In the genomic region with DNA sequence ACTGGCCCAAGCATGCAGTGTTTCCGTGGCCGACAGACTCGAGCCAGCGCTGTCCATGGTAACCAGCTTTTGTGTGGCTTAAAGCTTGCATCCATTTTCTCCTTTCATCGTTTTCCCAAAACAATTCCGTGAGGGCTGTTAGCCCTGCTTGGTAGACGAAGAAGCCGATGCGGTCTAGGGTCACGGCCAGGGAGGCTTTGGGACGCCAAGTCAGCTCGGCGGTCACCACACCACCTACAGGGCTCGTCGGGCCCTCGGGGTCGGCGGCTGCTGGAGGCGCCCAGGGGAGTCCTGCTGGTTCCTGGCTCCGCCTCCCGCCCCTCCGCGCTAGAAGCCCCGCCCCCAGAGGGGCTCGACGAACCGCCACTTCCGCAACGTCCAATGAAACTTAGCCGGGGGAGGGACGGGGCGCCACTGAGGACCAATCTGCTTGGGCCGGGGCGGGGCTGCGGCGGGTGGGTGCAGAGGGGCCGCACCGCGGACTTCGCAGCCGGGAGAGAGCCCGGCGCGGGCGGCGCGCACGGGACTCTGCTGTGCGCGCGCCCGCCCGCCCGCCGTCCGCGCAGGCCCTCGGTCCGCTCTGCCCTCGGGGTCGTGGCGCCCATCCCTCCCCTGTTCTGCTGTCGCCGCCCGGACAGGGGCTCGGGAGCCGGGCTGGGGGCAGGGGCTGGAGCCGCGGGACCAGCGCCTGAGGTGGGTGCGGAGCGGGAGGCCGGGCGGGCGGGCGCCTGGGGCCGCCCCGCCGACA, we compare ENCODE assay signal across 8 cellular contexts. TPM values are rescaled to one million over a fixed set of nuclear protein-coding genes. Genes with fewer than 3 reads are reported as not detected.
DNase-seq lines count a peak whose midpoint lies in the region; ATAC-seq and TF ChIP-seq lines count a peak whose summit lies in the region.

TSS of gene TIGD3 (plus strand) at position 487 of the 748 bp plus-strand sequence. CDS start 1,058 bp downstream, outside the sequence.

- H3K27ac ChIP-seq in PC-3 (ENCODE audit: low read length) (no peak within 1 kb of the TSS), muscle layer of duodenum (ENCODE audit: low read length) (peak within 1 kb of the TSS; percentile 51)

- H3K4me2 ChIP-seq in PC-3 (ENCODE audit: low read length): peak within 1 kb of the TSS; percentile 91

- no peaks in the 10 kb centered on the region for H3K9me2 ChIP-seq in PC-3 (replicated peaks; ENCODE audit: low read length)

- peak; percentile 94 for DNase-seq in DMS153 treated with DMSO at 0.1 percent for 48 hours (lab: John Stamatoyannopoulos, UW; ENCODE audit: unreplicated experiment)
- DNase-seq in KBM-7: peak; percentile 95
- peak; percentile 98 for DNase-seq in PC-3
- DNase-seq in activated T-cell treated with anti-CD3 and anti-CD28 coated beads, Interleukin-2, amount 50 U/mL, for 24 hours: peak; percentile 98
- DNase-seq in stimulated activated CD8-positive, alpha-beta memory T cell treated with anti-CD3 and anti-CD28 coated beads, Interleukin-7, amount 100 ng/mL, for 1 hour (ENCODE audit: low read depth in 2 of 2): peak; percentile 93 to 96

- peak within 1 kb of the TSS; percentile 85 for H3K27ac Mint-ChIP-seq in activated T-cell treated with anti-CD3 and anti-CD28 coated beads, Interleukin-2, amount 50 U/mL, for 24 hours

- H3K27me3 Mint-ChIP-seq in activated T-cell treated with anti-CD3 and anti-CD28 coated beads, Interleukin-2, amount 50 U/mL, for 24 hours: no peaks in the 10 kb centered on the region

- no peaks in the 10 kb centered on the region for H4K20me1 ChIP-seq in PC-3 (ENCODE audit: low read length)

- no peaks in the 10 kb centered on the region for H3K9me3 ChIP-seq in PC-3 (ENCODE audit: low read length)
- no peaks in the 10 kb centered on the region for H3K9me3 ChIP-seq in muscle layer of duodenum (ENCODE audit: control insufficient read depth in 1 of 2, low read length in 2 of 2)

- CTCF ChIA-PET in PC-3 (lab: Charles Lee): interaction anchor here (0.6 to 1.9 kb wide), 4 partner anchors 21 to 79 kb away, joined by 3 to 28 read pairs (median 4); partner anchors contain the start of gene DPF2

- H3K27me3 ChIP-seq in PC-3 (ENCODE audit: low read length) (no peaks in the 10 kb centered on the region), muscle layer of duodenum (ENCODE audit: low read depth, low read length) (peaks cover 8% of the 10 kb centered on the region)

- H3K9ac ChIP-seq in PC-3 (ENCODE audit: low read length): peak within 1 kb of the TSS; percentile 36; the same call in 1 of the 2 replicates

- peak within 1 kb of the TSS; percentile 79 for H3K4me3 Mint-ChIP-seq in activated T-cell treated with anti-CD3 and anti-CD28 coated beads, Interleukin-2, amount 50 U/mL, for 24 hours

- POLR2A ChIA-PET in PC-3 (lab: Charles Lee; ENCODE audit: unreplicated experiment): interaction anchor here (1.4 kb wide), 1 partner anchor 21 kb away, joined by 5 read pairs; no protein-coding TSS in a partner anchor

- intact Hi-C loops in PC-3 (cut with micrococcal nuclease): no loop called here

- H3F3A ChIP-seq in PC-3 (ENCODE audit: low read length, unreplicated experiment): peaks cover 14% of the 10 kb centered on the region

- peak within 1 kb of the TSS; percentile 80 for H2AFZ ChIP-seq in PC-3 (ENCODE audit: low read length)

- H3K36me3 ChIP-seq in PC-3 (ENCODE audit: low read depth, low read length) (peaks cover 25% of the 10 kb centered on the region), muscle layer of duodenum (ENCODE audit: control insufficient read depth in 1 of 2, insufficient read depth in 2 of 2, low read length in 2 of 2) (peaks cover 19 to 32% of the 10 kb centered on the region in 2 donors)

- ATAC-seq in GM21717 (IDR thresholded peaks at IDR 0.05; ENCODE audit: unreplicated experiment): peak; percentile 71
- peak; percentile 97 for ATAC-seq in PC-3
- ATAC-seq in esophagus mucosa: peak; percentile 92

- peaks cover 7% of the 10 kb centered on the region for H3K4me1 ChIP-seq in PC-3 (ENCODE audit: insufficient read depth, low read length)
- peaks cover 9 to 16% of the 10 kb centered on the region in 2 donors for H3K4me1 ChIP-seq in muscle layer of duodenum (ENCODE audit: control insufficient read depth in 1 of 2, insufficient read depth in 2 of 2, low read length in 2 of 2)

- H3K79me2 ChIP-seq in PC-3 (ENCODE audit: low read length): no peaks in the 10 kb centered on the region

- in situ Hi-C loops in KBM-7 (cut with MboI; ENCODE audit: low pct_unique_long_range_greater_than_20kb, low sequenced_read_pairs): no loop called here

- BruUV-seq in PC-3 (replicated peaks; lab: Mats Ljungman, UMichigan): no TSS peak

- no peaks in the 10 kb centered on the region for H3K9me3 Mint-ChIP-seq in activated T-cell treated with anti-CD3 and anti-CD28 coated beads, Interleukin-2, amount 50 U/mL, for 24 hours

- H3K36me3 Mint-ChIP-seq in activated T-cell treated with anti-CD3 and anti-CD28 coated beads, Interleukin-2, amount 50 U/mL, for 24 hours (ENCODE audit: low read depth): peaks cover 41% of the 10 kb centered on the region

- TF ChIP-seq CTCF in PC-3 (conservative IDR thresholded peaks at IDR 0.05; ENCODE audit: low read depth, low read length): no peak

- H3K4me3 ChIP-seq in PC-3 (ENCODE audit: low read length) (peak within 1 kb of the TSS; percentile 72), muscle layer of duodenum (ENCODE audit: low read depth in 1 of 2, low read length in 2 of 2) (peak within 1 kb of the TSS; percentile 74 to 77)

- peaks cover 17% of the 10 kb centered on the region for H3K4me1 Mint-ChIP-seq in activated T-cell treated with anti-CD3 and anti-CD28 coated beads, Interleukin-2, amount 50 U/mL, for 24 hours (ENCODE audit: low read depth)

RNA-seq across cellular contexts. Expression of gene TIGD3, which starts in this region (rescaled TPM):
- total RNA-seq in PC-3 (2014; rRNA removed): 1.3 and 1.6 TPM in 2 replicates
- 0.16 TPM for total RNA-seq in esophagus mucosa

Comparison
In these comparisons a context has a peak if more than half of its experiments do, and no peak if none do; other contexts are left out.
1. Peak in ATAC-seq in esophagus mucosa; RNA of the gene not detected or under 1 TPM.